Comparison of ENCODE assay signal across 9 cellular contexts in genomic region chr22:22298654-22299009, GRCh38. TPM values are rescaled to one million over a fixed set of nuclear protein-coding genes. Genes with fewer than 3 reads are reported as not detected.
DNase-seq lines count a peak whose midpoint lies in the region; ATAC-seq and TF ChIP-seq lines count a peak whose summit lies in the region.
"Not testable (repeated sequence)": the region's sequence is repeated elsewhere in the genome, so short reads cannot be mapped to it uniquely, and the experiment has no call there.
"Had no signal": no experiment of that assay in that cellular context is flagged by ENCODE, and none has a peak within 500 bp of the region (broad histone marks: within the 10 kb centered on the region; RNA-seq: fewer than 3 reads in every experiment).

No MANE protein-coding gene starts in this region.

- H3K79me2 ChIP-seq in Loucy (ENCODE audit: insufficient read depth, low read length): peaks cover 74% of the 10 kb centered on the region

- not testable (repeated sequence) for H2AFZ ChIP-seq in Loucy (ENCODE audit: low read length)

- not testable (repeated sequence) for H3K27ac ChIP-seq in CD8-positive, alpha-beta memory T cell (ENCODE audit: low read depth, low read length); brain microvascular endothelial cell

- peak overlapping the region; percentile 65 for H3K4me3 ChIP-seq in CD8-positive, alpha-beta memory T cell (ENCODE audit: low read length)
- peak overlapping the region; percentile 84 for H3K4me3 ChIP-seq in Loucy (ENCODE audit: low read length, poor library complexity, severe bottlenecking)
- peak overlapping the region; percentile 70 for H3K4me3 ChIP-seq in brain microvascular endothelial cell (ENCODE audit: low read depth, low read length)
- peak overlapping the region; percentile 72 for H3K4me3 ChIP-seq in fibroblast of the aortic adventitia (ENCODE audit: low read depth, low read length)

- H3K36me3 ChIP-seq in CD8-positive, alpha-beta memory T cell (ENCODE audit: insufficient read depth, low read length); Loucy (ENCODE audit: insufficient read depth, low read length); brain microvascular endothelial cell (replicated peaks): not testable (repeated sequence)

- ATAC-seq in memory B cell (ENCODE audit: low read depth): not testable (repeated sequence)

- not testable (repeated sequence) for H3K27me3 ChIP-seq in CD8-positive, alpha-beta memory T cell (ENCODE audit: insufficient read depth, low read length, poor library complexity, severe bottlenecking); Loucy (ENCODE audit: insufficient read depth, low read length, poor library complexity, severe bottlenecking); brain microvascular endothelial cell (replicated peaks)

- H3K9me2 ChIP-seq in Loucy (replicated peaks; ENCODE audit: low read depth, low read length): not testable (repeated sequence)

- not testable (repeated sequence) for H3K36me3 Mint-ChIP-seq in CD8-positive, alpha-beta memory T cell; activated CD4-positive, alpha-beta T cell treated with anti-CD3 and anti-CD28 coated beads, Interleukin-2, amount 10 ng/mL, durations not matched to agents 7 days and 5 days (ENCODE audit: low read depth); memory B cell; progenitor cell of endocrine pancreas (ENCODE audit: insufficient read depth); type B pancreatic cell

- peaks cover 21 to 33% (median 32%) of the 10 kb centered on the region in 3 donors for H3K4me1 Mint-ChIP-seq in CD8-positive, alpha-beta memory T cell
- H3K4me1 Mint-ChIP-seq in activated CD4-positive, alpha-beta T cell treated with anti-CD3 and anti-CD28 coated beads, Interleukin-2, amount 10 ng/mL, durations not matched to agents 7 days and 5 days: peaks cover 41% of the 10 kb centered on the region
- H3K4me1 Mint-ChIP-seq in memory B cell: peaks cover 14% of the 10 kb centered on the region
- H3K4me1 Mint-ChIP-seq in progenitor cell of endocrine pancreas (ENCODE audit: low read depth); type B pancreatic cell (ENCODE audit: unreplicated experiment): not testable (repeated sequence)

- POLR2A ChIA-PET in CD8-positive, alpha-beta memory T cell (lab: Charles Lee); activated CD4-positive, alpha-beta T cell treated with anti-CD3 and anti-CD28 coated beads, Interleukin-2, amount 10 ng/mL, durations not matched to agents 7 days and 5 days (lab: Charles Lee): not testable (repeated sequence)

- peak overlapping the region; percentile 76 for H3K4me2 ChIP-seq in Loucy (ENCODE audit: low read depth, low read length, poor library complexity, severe bottlenecking)

- peak overlapping the region in 5 of 8 donors; percentile 32 to 93 (median 73) for H3K27ac Mint-ChIP-seq in CD8-positive, alpha-beta memory T cell
- H3K27ac Mint-ChIP-seq in activated CD4-positive, alpha-beta T cell treated with anti-CD3 and anti-CD28 coated beads, Interleukin-2, amount 10 ng/mL, durations not matched to agents 7 days and 5 days: peak overlapping the region; percentile 83
- H3K27ac Mint-ChIP-seq in memory B cell: not testable (repeated sequence)
- H3K27ac Mint-ChIP-seq in progenitor cell of endocrine pancreas (peak overlapping the region; percentile 29), type B pancreatic cell (peak overlapping the region; percentile 21)

- H3K27me3 Mint-ChIP-seq in CD8-positive, alpha-beta memory T cell; activated CD4-positive, alpha-beta T cell treated with anti-CD3 and anti-CD28 coated beads, Interleukin-2, amount 10 ng/mL, durations not matched to agents 7 days and 5 days; memory B cell; progenitor cell of endocrine pancreas; type B pancreatic cell: not testable (repeated sequence)

- not testable (repeated sequence) for H3K9me3 Mint-ChIP-seq in CD8-positive, alpha-beta memory T cell; activated CD4-positive, alpha-beta T cell treated with anti-CD3 and anti-CD28 coated beads, Interleukin-2, amount 10 ng/mL, durations not matched to agents 7 days and 5 days; memory B cell; progenitor cell of endocrine pancreas (ENCODE audit: low read depth); type B pancreatic cell

- in situ Hi-C loops in brain microvascular endothelial cell (cut with HindIII; ENCODE audit: low pct_ligation_motif_present, low sequenced_read_pairs): not testable (repeated sequence)

- H4K20me1 ChIP-seq in Loucy (ENCODE audit: insufficient read depth, low read length, poor library complexity, severe bottlenecking): peaks cover 13% of the 10 kb centered on the region

- CTCF ChIA-PET in CD8-positive, alpha-beta memory T cell (lab: Charles Lee); activated CD4-positive, alpha-beta T cell treated with anti-CD3 and anti-CD28 coated beads, Interleukin-2, amount 10 ng/mL, durations not matched to agents 7 days and 5 days (lab: Charles Lee): not testable (repeated sequence)

- peak overlapping the region; percentile 81 to 97 (median 90) for H3K4me3 Mint-ChIP-seq in CD8-positive, alpha-beta memory T cell
- peak overlapping the region; percentile 81 for H3K4me3 Mint-ChIP-seq in activated CD4-positive, alpha-beta T cell treated with anti-CD3 and anti-CD28 coated beads, Interleukin-2, amount 10 ng/mL, durations not matched to agents 7 days and 5 days
- H3K4me3 Mint-ChIP-seq in memory B cell: peak overlapping the region; percentile 95
- H3K4me3 Mint-ChIP-seq in progenitor cell of endocrine pancreas (ENCODE audit: low read depth): peak overlapping the region; percentile 88
- H3K4me3 Mint-ChIP-seq in type B pancreatic cell: peak overlapping the region; percentile 93

- H3K4me1 ChIP-seq in CD8-positive, alpha-beta memory T cell (ENCODE audit: insufficient read depth, low read length); Loucy (ENCODE audit: insufficient read depth, low read length, poor library complexity, severe bottlenecking): not testable (repeated sequence)

- not testable (repeated sequence) for TF ChIP-seq CTCF in Loucy (conservative IDR thresholded peaks at IDR 0.05; ENCODE audit: low read length); brain microvascular endothelial cell (IDR thresholded peaks at IDR 0.05; ENCODE audit: low read depth, low read length, missing control alignments); fibroblast of the aortic adventitia (IDR thresholded peaks at IDR 0.05; ENCODE audit: insufficient read depth, low read length); progenitor cell of endocrine pancreas (IDR thresholded peaks at IDR 0.05; ENCODE audit: unreplicated experiment); type B pancreatic cell (conservative IDR thresholded peaks at IDR 0.05)

- H3F3A ChIP-seq in Loucy (ENCODE audit: low read depth): not testable (repeated sequence)

- H3K9me3 ChIP-seq in CD8-positive, alpha-beta memory T cell (ENCODE audit: low read length); Loucy (ENCODE audit: insufficient read depth, low read depth, low read length): not testable (repeated sequence)

- H3K9ac ChIP-seq in Loucy (ENCODE audit: low read depth, low read length, poor library complexity, severe bottlenecking): peak overlapping the region; percentile 79

- not testable (repeated sequence) for DNase-seq in CD8-positive, alpha-beta memory T cell; activated CD4-positive, alpha-beta T cell treated with anti-CD3 and anti-CD28 coated beads, Interleukin-2, amount 10 ng/mL, durations not matched to agents 7 days and 5 days; brain microvascular endothelial cell; fibroblast of the aortic adventitia (ENCODE audit: low read depth); memory B cell (ENCODE audit: low spot score in 2 of 2); progenitor cell of endocrine pancreas (ENCODE audit: low spot score, unreplicated experiment); type B pancreatic cell (ENCODE audit: extremely low spot score, unreplicated experiment)

RNA-seq across cellular contexts. Expression of gene VPREB1, which starts 54.0 kb away (rescaled TPM):
- total RNA-seq in CD8-positive, alpha-beta memory T cell: not detected
- not detected for polyA plus RNA-seq in CD8-positive, alpha-beta memory T cell
- not detected for total RNA-seq in activated CD4-positive, alpha-beta T cell treated with anti-CD3 and anti-CD28 coated beads, Interleukin-2, amount 10 ng/mL, durations not matched to agents 7 days and 5 days
- total RNA-seq in fibroblast of the aortic adventitia (ENCODE audit: low replicate concordance): not detected in 2 replicates
- not detected in 2 replicates for total RNA-seq in progenitor cell of endocrine pancreas
- total RNA-seq in type B pancreatic cell (ENCODE audit: low replicate concordance): not detected in 2 replicates
- total RNA-seq: left cardiac atrium had no signal
